ENCODE assay signal across 24 cellular contexts in the genomic region with DNA sequence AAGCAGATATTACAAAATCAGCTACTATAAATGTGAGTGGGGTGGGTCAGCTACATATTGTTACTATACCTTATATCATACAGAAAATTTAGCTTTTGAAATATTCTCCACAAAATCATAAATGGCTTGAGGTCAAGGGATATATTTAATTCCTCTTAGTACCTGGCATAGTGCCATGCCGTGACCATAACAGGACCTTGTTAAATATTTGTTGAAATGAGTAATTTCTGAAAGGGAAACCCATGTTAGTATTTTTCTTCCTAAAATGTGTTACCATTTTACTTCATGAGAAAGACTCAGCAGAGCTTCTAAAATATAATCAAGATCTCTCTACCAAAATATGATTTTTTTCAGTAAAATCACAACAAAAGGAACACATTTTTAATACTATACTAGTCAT. TPM values are rescaled to one million over a fixed set of nuclear protein-coding genes. Genes with fewer than 3 reads are reported as not detected.
DNase-seq lines count a peak whose midpoint lies in the region; ATAC-seq, FAIRE-seq and TF ChIP-seq lines count a peak whose summit lies in the region.
"Had no signal": no experiment of that assay in that cellular context is flagged by ENCODE, and none has a peak within 500 bp of the region (broad histone marks: within the 10 kb centered on the region; RNA-seq: fewer than 3 reads in every experiment).

No MANE protein-coding gene starts in this region.

- no peak overlapping the region for H2AFZ ChIP-seq in GM12878 (ENCODE audit: control insufficient read depth, low read depth, low read length)

- TF ChIP-seq POLR2A in GM12878 (IDR thresholded peaks at IDR 0.05; ENCODE audit: low read depth, low read length) = no peak

- no peak for TF ChIP-seq CTCF in GM12878 (IDR thresholded peaks at IDR 0.05 in 2 of 3, conservative IDR thresholded peaks at IDR 0.05 in 1 of 3; ENCODE audit: control insufficient read depth in 2 of 3, extremely low read depth in 1 of 3, insufficient read depth in 1 of 3, low read depth in 3 of 3, low read length in 3 of 3)
- TF ChIP-seq CTCF in foreskin keratinocyte (conservative IDR thresholded peaks at IDR 0.05) = no peak
- no peak for TF ChIP-seq CTCF in chondrocyte (IDR thresholded peaks at IDR 0.05)

- TF ChIP-seq RAD21 in GM12878 (IDR thresholded peaks at IDR 0.05; ENCODE audit: insufficient read depth, low read depth, low read length) = no peak

- POLR2A ChIA-PET in GM12878 (lab: Charles Lee) = no interaction called here

- in situ Hi-C loops in GM12878 (cut with MboI) = no loop called here

- 0% methylated on average over 1 of the region's 1 CpG for WGBS in GM12878 (ENCODE audit: insufficient coverage, insufficient replicate concordance, low lambda C conversion rate, missing lambda C conversion rate)

- CTCF ChIA-PET in GM12878 (lab: Yijun Ruan, JAX) = interaction anchor here (0.6 to 2.7 kb wide), 4 partner anchors 14 to 271 kb away, joined by 3 to 12 read pairs (median 3); no protein-coding TSS in a partner anchor

- no peaks in the 10 kb centered on the region for H3K36me3 ChIP-seq in GM12878 (ENCODE audit: control insufficient read depth in 2 of 2, insufficient read depth in 2 of 2, low read length in 1 of 2)
- H3K36me3 ChIP-seq: Peyer's patch had no signal

- FAIRE-seq in GM12878 (lab: Jason Lieb, UNC) = no peak
- FAIRE-seq: A204.1, D721Med, H1 had no signal

- H3K9me3 Mint-ChIP-seq in chondrocyte (ENCODE audit: low read depth) = peaks cover 10% of the 10 kb centered on the region

- no peaks in the 10 kb centered on the region for H4K20me1 ChIP-seq in GM12878 (ENCODE audit: control insufficient read depth, insufficient read depth)

- H3K9me3 ChIP-seq in GM12878 (replicated peaks; ENCODE audit: control insufficient read depth, insufficient read depth, low read length) = no peaks in the 10 kb centered on the region; the same call in 2 of the 3 replicates
- H3K9me3 ChIP-seq: Peyer's patch had no signal

- intact Hi-C loops in GM12878 (cut with micrococcal nuclease; ENCODE audit: unreplicated experiment) = no loop called here

- H3K4me3 Mint-ChIP-seq in chondrocyte (ENCODE audit: unreplicated experiment) = no peak overlapping the region
- H3K4me3 Mint-ChIP-seq: CD14-positive monocyte had no signal

- H3K9ac ChIP-seq in GM12878 (ENCODE audit: control insufficient read depth, insufficient read depth, low read length) = no peak overlapping the region

- H3K4me1 Mint-ChIP-seq in chondrocyte (ENCODE audit: low read depth) = no peaks in the 10 kb centered on the region

- H3K4me3 ChIP-seq in GM12878 = no peak overlapping the region
- H3K4me3 ChIP-seq: Peyer's patch had no signal

- SMC1A ChIA-PET in GM12878 (lab: Charles Lee; ENCODE audit: uncharacterized antibody, unreplicated experiment) = interaction anchor here (1.2 to 3.4 kb wide), 4 partner anchors 10 to 50 kb away, joined by 3 to 10 read pairs (median 8); no protein-coding TSS in a partner anchor

- no peak overlapping the region for H3K27ac ChIP-seq in GM12878 (ENCODE audit: control insufficient read depth, insufficient read depth)
- peak overlapping the region; percentile 74 for H3K27ac ChIP-seq in foreskin keratinocyte
- H3K27ac ChIP-seq: Peyer's patch had no signal

- TF ChIP-seq EP300 in GM12878 (IDR thresholded peaks at IDR 0.05; ENCODE audit: borderline replicate concordance in 1 of 2, control insufficient read depth in 1 of 2, low read depth in 2 of 2, low read length in 2 of 2) = no peak

- no TSS peak for BruUV-seq in GM12878 (replicated peaks; lab: Mats Ljungman, UMichigan)

- no peaks in the 10 kb centered on the region for H3K79me2 ChIP-seq in GM12878 (ENCODE audit: control insufficient read depth, insufficient read depth, low read length)

- no peak overlapping the region for H3K27ac Mint-ChIP-seq in chondrocyte (ENCODE audit: unreplicated experiment)
- H3K27ac Mint-ChIP-seq: CD14-positive monocyte had no signal

- DNase-seq in DMS53 (lab: John Stamatoyannopoulos, UW) (peak; percentile 56), GM12878 (ENCODE audit: low read depth, low spot score) (no peak), foreskin keratinocyte (peak in 1 of 2 donors; percentile 56), KG1 (lab: John Stamatoyannopoulos, UW) (no peak), chondrocyte (ENCODE audit: low spot score) (no peak)
- DNase-seq: DMS79, NCI-H1092, NCI-H146, NCI-H2029, NCI-H2227 treated with DMSO at 0.1 percent for 48 hours, NCI-H510A treated with DMSO at 0.1 percent for 48 hours, NCI-H774, Peyer's patch, SW 1271 had no signal

- H3K27me3 Mint-ChIP-seq in chondrocyte (ENCODE audit: low read depth) = peaks cover 3% of the 10 kb centered on the region

- H3K4me2 ChIP-seq in GM12878 (ENCODE audit: control insufficient read depth, insufficient read depth) = no peak overlapping the region

- H3K4me1 ChIP-seq in GM12878 (ENCODE audit: control insufficient read depth, insufficient read depth, low read length) (no peaks in the 10 kb centered on the region), foreskin keratinocyte (peaks cover 24% of the 10 kb centered on the region)
- H3K4me1 ChIP-seq: Peyer's patch had no signal

- ATAC-seq in HG03378 (IDR thresholded peaks at IDR 0.05; ENCODE audit: unreplicated experiment) (peak; percentile 38), GM12878 (peak; percentile 33; the same call in 2 of the 3 replicates), foreskin keratinocyte (no peak), HG02763 (IDR thresholded peaks at IDR 0.05; ENCODE audit: unreplicated experiment) (no peak), HG03442 (IDR thresholded peaks at IDR 0.05; ENCODE audit: unreplicated experiment) (no peak)
- ATAC-seq: HCT116, Right ventricle myocardium inferior had no signal

- RAD21 ChIA-PET in GM12878 (lab: Charles Lee; ENCODE audit: unreplicated experiment) = interaction anchor here (1.2 to 1.7 kb wide), 3 partner anchors 34 to 399 kb away, joined by 3 to 5 read pairs (median 3); no protein-coding TSS in a partner anchor

- H3K27me3 ChIP-seq in GM12878 (replicated peaks in 1 of 2; ENCODE audit: control insufficient read depth in 2 of 2, insufficient read depth in 2 of 2, low read length in 1 of 2) (no peaks in the 10 kb centered on the region), foreskin keratinocyte (no peaks in the 10 kb centered on the region)
- H3K27me3 ChIP-seq: Peyer's patch had no signal

- H3K36me3 Mint-ChIP-seq in chondrocyte (ENCODE audit: low read depth) = no peaks in the 10 kb centered on the region

TF ChIP-seq in GM12878, 131 proteins besides CTCF, POLR2A, EP300 and RAD21 (continues in another document):
- TF ChIP-seq SMAD5 (IDR thresholded peaks at IDR 0.05; ENCODE audit: low read depth) (no peak), ZNF207 (IDR thresholded peaks at IDR 0.05; ENCODE audit: borderline replicate concordance) (no peak), FOXK2 (IDR thresholded peaks at IDR 0.05) (no peak), POLR2AphosphoS2 (IDR thresholded peaks at IDR 0.05; ENCODE audit: low read depth, low read length) (no peak), BACH1 (IDR thresholded peaks at IDR 0.05; ENCODE audit: borderline replicate concordance) (no peak)
- TF ChIP-seq, protein P1, sequence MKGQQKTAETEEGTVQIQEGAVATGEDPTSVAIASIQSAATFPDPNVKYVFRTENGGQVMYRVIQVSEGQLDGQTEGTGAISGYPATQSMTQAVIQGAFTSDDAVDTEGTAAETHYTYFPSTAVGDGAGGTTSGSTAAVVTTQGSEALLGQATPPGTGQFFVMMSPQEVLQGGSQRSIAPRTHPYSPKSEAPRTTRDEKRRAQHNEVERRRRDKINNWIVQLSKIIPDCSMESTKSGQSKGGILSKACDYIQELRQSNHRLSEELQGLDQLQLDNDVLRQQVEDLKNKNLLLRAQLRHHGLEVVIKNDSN (IDR thresholded peaks at IDR 0.05; ENCODE audit: borderline replicate concordance, extremely low read length, insufficient read depth, low read depth, low read length) = no peak
- TF ChIP-seq, protein P2, sequence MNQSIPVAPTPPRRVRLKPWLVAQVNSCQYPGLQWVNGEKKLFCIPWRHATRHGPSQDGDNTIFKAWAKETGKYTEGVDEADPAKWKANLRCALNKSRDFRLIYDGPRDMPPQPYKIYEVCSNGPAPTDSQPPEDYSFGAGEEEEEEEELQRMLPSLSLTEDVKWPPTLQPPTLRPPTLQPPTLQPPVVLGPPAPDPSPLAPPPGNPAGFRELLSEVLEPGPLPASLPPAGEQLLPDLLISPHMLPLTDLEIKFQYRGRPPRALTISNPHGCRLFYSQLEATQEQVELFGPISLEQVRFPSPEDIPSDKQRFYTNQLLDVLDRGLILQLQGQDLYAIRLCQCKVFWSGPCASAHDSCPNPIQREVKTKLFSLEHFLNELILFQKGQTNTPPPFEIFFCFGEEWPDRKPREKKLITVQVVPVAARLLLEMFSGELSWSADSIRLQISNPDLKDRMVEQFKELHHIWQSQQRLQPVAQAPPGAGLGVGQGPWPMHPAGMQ (IDR thresholded peaks at IDR 0.05; ENCODE audit: borderline replicate concordance) = no peak

RNA-seq across cellular contexts. Expression of gene ATP10B, which starts 14.8 kb away (rescaled TPM):
- not detected in 2 replicates for total RNA-seq in GM12878 (2013; cell fraction: nucleolus; rRNA removed)
- total RNA-seq in GM12878 (2014; rRNA removed) (not detected in 2 replicates), GM12878 (2014; rRNA removed; fragmentation: Illumina TruSeq; extraction: Trizol) (not detected in 2 replicates), GM12878 (2021) (0.05 TPM in 1 of 2 replicates, not detected in the other), foreskin keratinocyte (under 0.01 TPM in 1 of 2 replicates, not detected in the other), chondrocyte (not detected in 3 replicates)
- polyA plus RNA-seq in GM12878 (2011; ENCODE audit: low read depth) = not detected
- polyA plus RNA-seq in GM12878 (2011; rRNA removed) (not detected in 2 replicates), GM12878 (2014; fragmentation: Illumina TruSeq; extraction: Trizol) (not detected in 2 replicates), GM12878 (2014; fragmentation: Nextera tagmentation; extraction: Ambion mirVana) (not detected), GM12878 (2014; rRNA removed) (not detected in 2 replicates), GM12878 (2016; fragmentation: Nextera tagmentation; extraction: Ambion mirVana) (not detected), foreskin keratinocyte (not detected in 2 replicates)
- polyA plus RNA-seq in GM12878 (2011; cell fraction: cytosol; rRNA removed) = not detected in 2 replicates
- polyA plus RNA-seq in GM12878 (2011; cell fraction: nucleus; rRNA removed) = not detected in 2 replicates
- 0.34 and 0.36 TPM in 2 replicates for polyA plus RNA-seq in GM12878 (2012)
- not detected in 2 replicates for polyA minus RNA-seq in GM12878 (2011; rRNA and poly(A)+ RNA removed)
- not detected in 2 replicates for polyA minus RNA-seq in GM12878 (2011; cell fraction: cytosol; rRNA and poly(A)+ RNA removed)
- not detected in 2 replicates for polyA minus RNA-seq in GM12878 (2011; cell fraction: nucleus; rRNA and poly(A)+ RNA removed)
- total RNA-seq: OCI-LY7, Right ventricle myocardium inferior had no signal
- polyA plus RNA-seq: CD14-positive monocyte had no signal

Comparison
In these comparisons a context has a peak if more than half of its experiments do, and no peak if none do; other contexts are left out.
1. ATAC-seq: peak in HG03378 (single experiment) and GM12878 (single experiment); none in foreskin keratinocyte (single experiment), HG02763 (single experiment) and HG03442 (single experiment).